1 cellular context compared by ENCODE assay signal in genomic region chr11:123491241-123491640, GRCh38.
TF ChIP-seq lines count a peak whose summit lies in the region.

No MANE protein-coding gene starts in this region.

TF ChIP-seq in H1, 55 proteins besides CTCF, POLR2A, EP300 and RAD21 (continued from another document):
- TF ChIP-seq E2F6 (IDR thresholded peaks at IDR 0.05) (no peak), GABPA (IDR thresholded peaks at IDR 0.05; ENCODE audit: borderline replicate concordance, insufficient read depth, low read length) (no peak), RXRA (IDR thresholded peaks at IDR 0.05; ENCODE audit: insufficient read depth, low read depth, low read length) (no peak), JUN (IDR thresholded peaks at IDR 0.05; ENCODE audit: low read depth, low read length) (no peak), CREB1 (IDR thresholded peaks at IDR 0.05) (no peak), NANOG (IDR thresholded peaks at IDR 0.05; ENCODE audit: insufficient read depth, low read depth, low read length, poor library complexity, severe bottlenecking) (no peak), TAF1 (IDR thresholded peaks at IDR 0.05; ENCODE audit: low read depth, low read length) (no peak), JUND (IDR thresholded peaks at IDR 0.05; ENCODE audit: low read length) (no peak)
